ENCODE assay signal across 16 cellular contexts in the genomic region with DNA sequence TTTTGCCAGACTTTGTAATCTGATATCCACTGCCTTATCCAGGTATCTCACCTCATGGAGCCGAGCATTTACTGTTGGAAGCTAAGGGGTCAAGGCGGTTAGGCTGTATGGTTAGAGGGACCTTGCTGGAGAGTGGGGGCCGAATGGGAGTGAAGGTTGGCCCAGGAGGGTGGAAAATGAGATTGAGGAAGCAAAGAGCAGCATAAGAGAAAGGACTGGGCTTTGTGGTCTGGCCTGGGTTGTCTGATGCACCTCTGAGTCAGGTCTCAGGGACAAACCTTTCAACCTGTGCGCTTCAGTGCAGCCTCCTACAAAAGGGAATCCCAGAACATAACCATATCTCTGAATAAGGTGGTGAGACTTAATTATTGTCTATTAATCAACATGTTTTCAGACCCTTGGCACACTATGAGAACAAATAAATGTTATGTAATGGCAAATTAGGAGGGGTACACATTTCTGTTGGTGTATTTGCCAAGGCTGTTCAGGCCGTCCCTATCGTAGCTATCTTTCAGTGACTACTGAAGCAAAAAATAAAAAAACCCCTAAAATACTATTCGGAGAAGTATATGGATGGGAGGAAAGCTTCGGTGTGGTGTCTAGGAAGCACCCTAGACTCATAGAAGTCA. TPM values are rescaled to one million over a fixed set of nuclear protein-coding genes. Genes with fewer than 3 reads are reported as not detected.
A peak's percentile ranks its signal among the peaks of the same experiment; 100 is the strongest.
DNase-seq lines count a peak whose midpoint lies in the region; ATAC-seq lines count a peak whose summit lies in the region.
"Had no signal": no experiment of that assay in that cellular context is flagged by ENCODE, and none has a peak within 500 bp of the region (broad histone marks: within the 10 kb centered on the region; RNA-seq: fewer than 3 reads in every experiment).

No MANE protein-coding gene starts in this region.

- no CpG with 5 or more reads among the region's 8 CpGs for WGBS in neuronal stem cell (ENCODE audit: extremely low coverage in 2 of 2, insufficient read length in 2 of 2, insufficient replicate concordance in 1 of 2), 2 donors

- no peak overlapping the region for H2BK120ac ChIP-seq in neuronal stem cell (ENCODE audit: low read depth, low read length)

- H3K14ac ChIP-seq in neuronal stem cell (ENCODE audit: low read length) = no peak overlapping the region

- no peak overlapping the region for H2BK12ac ChIP-seq in neuronal stem cell (ENCODE audit: low read length)

- H3K79me1 ChIP-seq in neuronal stem cell (ENCODE audit: low read depth, low read length) = no peaks in the 10 kb centered on the region

- no peak overlapping the region for H4K8ac ChIP-seq in neuronal stem cell (ENCODE audit: low read depth, low read length)

- no peaks in the 10 kb centered on the region for H3K9me3 Mint-ChIP-seq in naive B cell
- H3K9me3 Mint-ChIP-seq: type B pancreatic cell had no signal

- H3K4me1 Mint-ChIP-seq in T-helper 17 cell = peaks cover 42% of the 10 kb centered on the region
- peaks cover 53 to 81% (median 73%) of the 10 kb centered on the region in 3 donors for H3K4me1 Mint-ChIP-seq in naive B cell

- H3K27ac ChIP-seq in neuronal stem cell (replicated peaks; ENCODE audit: low read length) = no peak overlapping the region
- H3K27ac ChIP-seq: adrenal gland had no signal

- H3K27me3 Mint-ChIP-seq in T-helper 17 cell (no peaks in the 10 kb centered on the region), naive B cell (no peaks in the 10 kb centered on the region)

- H2BK5ac ChIP-seq in neuronal stem cell (ENCODE audit: low read length) = no peak overlapping the region

- no peaks in the 10 kb centered on the region for H3K9me3 ChIP-seq in T-helper 17 cell (ENCODE audit: control insufficient read depth, low read length, poor library complexity, severe bottlenecking)
- H3K9me3 ChIP-seq in neuronal stem cell (replicated peaks in 1 of 2; ENCODE audit: control insufficient read depth in 2 of 2, insufficient read depth in 1 of 2, low read depth in 1 of 2, low read length in 2 of 2) = no peaks in the 10 kb centered on the region
- H3K9me3 ChIP-seq: adrenal gland had no signal

- H3K27me3 ChIP-seq in neuronal stem cell (ENCODE audit: control insufficient read depth in 3 of 3, insufficient read depth in 3 of 3, low read depth in 1 of 3, low read length in 3 of 3) = peaks cover 0 to 20% (median 2%) of the 10 kb centered on the region in 3 experiments
- H3K27me3 ChIP-seq: adrenal gland had no signal

- H3K36me3 ChIP-seq in neuronal stem cell (replicated peaks in 1 of 2; ENCODE audit: control insufficient read depth in 2 of 2, insufficient read depth in 2 of 2, low read length in 2 of 2) = no peaks in the 10 kb centered on the region
- H3K36me3 ChIP-seq: adrenal gland had no signal

- no peak overlapping the region for H3K23ac ChIP-seq in neuronal stem cell (ENCODE audit: low read depth, low read length, poor library complexity)

- peak overlapping the region; percentile 89 for H3K27ac Mint-ChIP-seq in T-helper 17 cell
- H3K27ac Mint-ChIP-seq in naive B cell = peak overlapping the region; percentile 3 to 93 (median 60)
- H3K27ac Mint-ChIP-seq: type B pancreatic cell had no signal

- H3K4me3 Mint-ChIP-seq in T-helper 17 cell = peak overlapping the region; percentile 69
- H3K4me3 Mint-ChIP-seq in naive B cell = peak overlapping the region in 6 of 8 donors; percentile 0 to 77 (median 66)

- H3K4me2 ChIP-seq in neuronal stem cell (ENCODE audit: insufficient read depth, low read length, poor library complexity, severe bottlenecking) = no peak overlapping the region

- no peak for ATAC-seq in T-helper 17 cell
- ATAC-seq in naive B cell (ENCODE audit: low read depth in 2 of 2) = no peak
- ATAC-seq in HG03571 (IDR thresholded peaks at IDR 0.05; ENCODE audit: unreplicated experiment) = no peak

- H4K91ac ChIP-seq in neuronal stem cell (ENCODE audit: low read depth, low read length, poor library complexity) = no peak overlapping the region

- H3K4me3 ChIP-seq in neuronal stem cell (ENCODE audit: low read length in 2 of 2) = no peak overlapping the region
- H3K4me3 ChIP-seq: adrenal gland had no signal

- H3K4ac ChIP-seq in neuronal stem cell (ENCODE audit: low read length) = no peak overlapping the region

- no peak overlapping the region for H2AFZ ChIP-seq in neuronal stem cell (ENCODE audit: low read length)

- no peak overlapping the region for H2AK5ac ChIP-seq in neuronal stem cell (ENCODE audit: low read depth, low read length)

- no peak overlapping the region for H3K9ac ChIP-seq in neuronal stem cell (ENCODE audit: low read depth, low read length, poor library complexity)

- no peak overlapping the region for H3K18ac ChIP-seq in neuronal stem cell (ENCODE audit: low read length)

- peaks cover 3% of the 10 kb centered on the region in 2 donors for H3K4me1 ChIP-seq in neuronal stem cell (ENCODE audit: control insufficient read depth in 2 of 2, insufficient read depth in 1 of 2, low read depth in 1 of 2, low read length in 2 of 2)

- H3K36me3 Mint-ChIP-seq in T-helper 17 cell (ENCODE audit: low read depth) (peaks cover 10% of the 10 kb centered on the region), naive B cell (peaks cover 0 to 8% of the 10 kb centered on the region in 2 donors)

- no peak overlapping the region for H2BK15ac ChIP-seq in neuronal stem cell (ENCODE audit: low read length)

- in situ Hi-C loops in G401 (cut with HindIII; ENCODE audit: low sequenced_read_pairs) = no loop called here

- peak; percentile 6 to 34 for DNase-seq in activated CD4-positive, alpha-beta T cell treated with anti-CD3 and anti-CD28 coated beads, Interleukin-2, amount 50 U/mL, for 48 hours
- DNase-seq in activated CD4-positive, alpha-beta T cell treated with anti-CD3 and anti-CD28 coated beads for 1 hour = no peak
- DNase-seq in G401 (ENCODE audit: low spot score) (peak; percentile 32), T-helper 17 cell (no peak), naive B cell (no peak), neuronal stem cell (ENCODE audit: low spot score) (no peak), pons (ENCODE audit: low spot score) (no peak)
- DNase-seq: activated CD8-positive, alpha-beta memory T cell treated with anti-CD3 and anti-CD28 coated beads, Interleukin-2, amount 50 U/mL, for 4 hours; adrenal gland; head of caudate nucleus; NCI-H1417 treated with DMSO at 0.1 percent for 48 hours; NCI-H524; SHP77 treated with DMSO at 0.1 percent for 48 hours; stimulated activated CD8-positive, alpha-beta memory T cell treated with anti-CD3 and anti-CD28 coated beads, Interleukin-4, amount 100 ng/mL, for 48 hours had no signal

RNA-seq across cellular contexts. Expression of gene CAMK1D, which starts 4.2 kb away (rescaled TPM):
- 0.10 TPM in 1 of 2 replicates, not detected in the other for total RNA-seq in G401 (2014; rRNA removed; shearing (Covaris generic))
- 10 to 100 TPM; 31.1 to 47.3 TPM for total RNA-seq in T-helper 17 cell
- polyA plus RNA-seq in naive B cell (ENCODE audit: low read depth in 6 of 6) = 10 to 100 TPM; 12.2 to 54.1 (median 35.6) TPM
- polyA plus RNA-seq in neuronal stem cell (2013, experiment 1 of 2) = 6.3 TPM
- polyA plus RNA-seq in neuronal stem cell (2013, experiment 2 of 2) = 7.2 TPM

Comparison
In these comparisons a context has a peak if more than half of its experiments do, and no peak if none do; other contexts are left out.
1. DNase-seq: peak in activated CD4-positive, alpha-beta T cell treated with anti-CD3 and anti-CD28 coated beads, Interleukin-2, amount 50 U/mL, for 48 hours (2 of 2) and G401 (single experiment); none in activated CD4-positive, alpha-beta T cell treated with anti-CD3 and anti-CD28 coated beads for 1 hour (single experiment), T-helper 17 cell (0 of 3), naive B cell (single experiment), neuronal stem cell (single experiment) and pons (single experiment).
2. RNA of gene CAMK1D, which starts 4.2 kb away (total RNA-seq): 31.1 to 47.3 TPM in T-helper 17 cell; 0.10 TPM in G401; every median in the first group is over 10 times any median in the second.